Comparison of ENCODE assay signal across 7 cellular contexts in the genomic region with DNA sequence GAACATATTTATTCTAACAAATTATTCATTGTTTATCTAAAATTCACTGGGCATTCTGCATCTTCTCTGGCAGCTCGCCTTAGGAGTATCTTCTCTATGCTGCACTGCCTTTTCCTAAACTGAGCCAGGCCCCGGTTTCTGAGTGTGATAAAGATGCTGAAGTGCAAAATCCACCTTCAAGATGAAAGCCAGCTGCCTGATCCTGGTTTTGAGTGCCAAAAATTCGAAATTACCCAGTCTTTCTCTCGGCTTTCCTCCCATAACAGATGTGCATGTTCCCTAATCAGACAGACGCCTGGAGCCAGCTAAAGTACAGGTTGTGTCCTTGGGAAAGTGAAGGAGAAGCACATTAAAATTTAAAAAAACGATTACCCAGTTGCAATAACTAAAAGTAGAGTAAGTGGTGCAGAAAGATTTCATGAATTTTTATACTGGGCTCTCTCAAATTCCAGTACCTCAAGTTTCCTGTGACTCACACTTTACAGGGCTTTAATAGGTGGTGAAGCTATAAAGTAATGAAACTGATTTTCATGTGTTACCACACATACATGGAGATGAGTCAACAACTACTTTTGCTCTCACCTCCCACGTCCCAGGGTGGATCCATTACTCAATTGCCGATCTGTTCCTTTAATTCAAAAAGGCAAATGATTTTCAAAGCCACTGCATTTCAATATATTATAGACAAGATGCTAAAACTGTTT.
DNase-seq lines count a peak whose midpoint lies in the region; ATAC-seq and TF ChIP-seq lines count a peak whose summit lies in the region.

No MANE protein-coding gene starts in this region.

- ATAC-seq in GM18870 (IDR thresholded peaks at IDR 0.05; ENCODE audit: unreplicated experiment) (peak; percentile 73), HG03103 (IDR thresholded peaks at IDR 0.05; ENCODE audit: low read depth, unreplicated experiment) (peak; percentile 83)

- TF ChIP-seq CTCF in fibroblast of pulmonary artery (IDR thresholded peaks at IDR 0.05; ENCODE audit: low read length, missing control alignments): no peak

- peak overlapping the region; percentile 1 for H3K4me3 ChIP-seq in fibroblast of pulmonary artery (replicated peaks; ENCODE audit: low read depth, low read length)

- peak; percentile 79 for DNase-seq in activated CD4-positive, alpha-beta T cell treated with anti-CD3 and anti-CD28 coated beads for 48 hours
- DNase-seq in fibroblast of pulmonary artery (ENCODE audit: low read depth): peak; percentile 88
- DNase-seq in stimulated activated CD4-positive, alpha-beta T cell treated with anti-CD3 and anti-CD28 coated beads, TNF-alpha, amount 100 ng/mL, for 4 hours (ENCODE audit: low read depth in 3 of 3): peak in 2 of 3 experiments; percentile 9 to 29
- no peak for DNase-seq in retina
- DNase-seq in DMS53 (lab: John Stamatoyannopoulos, UW): no peak

Comparison
In these comparisons a context has a peak if more than half of its experiments do, and no peak if none do; other contexts are left out.
1. DNase-seq: peak in activated CD4-positive, alpha-beta T cell treated with anti-CD3 and anti-CD28 coated beads for 48 hours (single experiment), fibroblast of pulmonary artery (single experiment) and stimulated activated CD4-positive, alpha-beta T cell treated with anti-CD3 and anti-CD28 coated beads, TNF-alpha, amount 100 ng/mL, for 4 hours (2 of 3); none in retina (single experiment) and DMS53 (single experiment).